In genomic region chr13:45219123-45219891, GRCh38 we compare ENCODE assay signal across 16 cellular contexts. TPM values are rescaled to one million over a fixed set of nuclear protein-coding genes. Genes with fewer than 3 reads are reported as not detected.
DNase-seq lines count a peak whose midpoint lies in the region; ATAC-seq, FAIRE-seq and TF ChIP-seq lines count a peak whose summit lies in the region.
"Had no signal": no experiment of that assay in that cellular context is flagged by ENCODE, and none has a peak within 500 bp of the region (broad histone marks: within the 10 kb centered on the region; RNA-seq: fewer than 3 reads in every experiment).

No MANE protein-coding gene starts in this region.

- 63 to 75% (median 71%) methylated on average over 5 of the region's 5 CpGs for WGBS in spleen, 5 donors

- TF ChIP-seq CTCF in MCF 10A (IDR thresholded peaks at IDR 0.05; ENCODE audit: unreplicated experiment) (no peak), breast epithelium (IDR thresholded peaks at IDR 0.05) (no peak), VCaP (conservative IDR thresholded peaks at IDR 0.05) (no peak), kidney (IDR thresholded peaks at IDR 0.05; ENCODE audit: borderline replicate concordance, extremely low read depth, insufficient read depth) (no peak), spleen (IDR thresholded peaks at IDR 0.05 in 8 of 11, conservative IDR thresholded peaks at IDR 0.05 in 3 of 11) (no peak)
- no peak for TF ChIP-seq CTCF in CD4-positive, alpha-beta T cell (IDR thresholded peaks at IDR 0.05)

- H3K36me3 ChIP-seq in breast epithelium (no peaks in the 10 kb centered on the region), kidney (ENCODE audit: control insufficient read depth in 1 of 2, insufficient read depth in 2 of 2, low read length in 2 of 2) (no peaks in the 10 kb centered on the region), spleen (peaks cover 0 to 11% (median 0%) of the 10 kb centered on the region in 6 donors)
- H3K36me3 ChIP-seq: neutrophil, uterus had no signal

- no peaks in the 10 kb centered on the region for H3K9me3 ChIP-seq in breast epithelium
- no peaks in the 10 kb centered on the region for H3K9me3 ChIP-seq in kidney (ENCODE audit: control insufficient read depth in 1 of 2, low read length in 2 of 2)
- H3K9me3 ChIP-seq in spleen, result no peaks in the 10 kb centered on the region
- H3K9me3 ChIP-seq in CD4-positive, alpha-beta T cell (ENCODE audit: control insufficient read depth, low read length), result no peaks in the 10 kb centered on the region
- H3K9me3 ChIP-seq: neutrophil, uterus had no signal

- BruUV-seq in MCF 10A (replicated peaks; lab: Mats Ljungman, UMichigan), result TSS peak; percentile 90

- H3K27ac ChIP-seq in breast epithelium (no peak overlapping the region), VCaP (peak overlapping the region; percentile 28; the same call in 1 of the 2 replicates), kidney (ENCODE audit: low read depth in 2 of 2, low read length in 2 of 2) (no peak overlapping the region), spleen (peak overlapping the region in 6 of 8 donors; percentile 2 to 68 (median 52))
- no peak overlapping the region for H3K27ac ChIP-seq in CD4-positive, alpha-beta T cell (ENCODE audit: low read depth, low read length)
- H3K27ac ChIP-seq: neutrophil, uterus had no signal

- H3K27ac Mint-ChIP-seq in MCF 10A (ENCODE audit: low read depth, unreplicated experiment), result peak overlapping the region; percentile 81
- H3K27ac Mint-ChIP-seq in CD4-positive, alpha-beta T cell, result no peak overlapping the region
- H3K27ac Mint-ChIP-seq: activated naive CD4-positive, alpha-beta T cell treated with anti-CD3 and anti-CD28 coated beads, Interleukin-2, amount 50 U/mL, for 72 hours had no signal

- peak; percentile 30 for FAIRE-seq in kidney (lab: Jason Lieb, UNC)

- peak overlapping the region; percentile 28 for H3K4me3 Mint-ChIP-seq in MCF 10A (ENCODE audit: unreplicated experiment)
- no peak overlapping the region for H3K4me3 Mint-ChIP-seq in CD4-positive, alpha-beta T cell
- H3K4me3 Mint-ChIP-seq: H9 had no signal

- H3K27me3 Mint-ChIP-seq in MCF 10A (ENCODE audit: insufficient read depth, unreplicated experiment), result no peaks in the 10 kb centered on the region
- no peaks in the 10 kb centered on the region for H3K27me3 Mint-ChIP-seq in CD4-positive, alpha-beta T cell

- H3K4me3 ChIP-seq in breast epithelium, result no peak overlapping the region
- peak overlapping the region in 1 of 2 donors; percentile 13 for H3K4me3 ChIP-seq in kidney (ENCODE audit: low read length in 2 of 2)
- H3K4me3 ChIP-seq in spleen, result peak overlapping the region in 3 of 8 donors; percentile 3 to 26 (median 21)
- H3K4me3 ChIP-seq: uterus had no signal

- H3K9ac ChIP-seq in kidney (ENCODE audit: low read length in 2 of 2), result no peak overlapping the region

- TF ChIP-seq POLR2A in breast epithelium (IDR thresholded peaks at IDR 0.05), result no peak
- no peak for TF ChIP-seq POLR2A in spleen (IDR thresholded peaks at IDR 0.05)

- intact Hi-C loops in MCF 10A (cut with micrococcal nuclease) (no loop called here), breast epithelium (cut with DNase I; ENCODE audit: low total_unique reads) (no loop called here), kidney (cut with DNase I) (no loop called here), spleen (cut with DNase I; ENCODE audit: low total_unique reads) (no loop called here)
- intact Hi-C loops in CD4-positive, alpha-beta T cell (cut with DNase I, micrococcal nuclease), result no loop called here

- no peak for ATAC-seq in CD4-positive, alpha-beta T cell (ENCODE audit: poor library complexity)
- ATAC-seq in HG02571 (IDR thresholded peaks at IDR 0.05; ENCODE audit: unreplicated experiment), result no peak
- ATAC-seq: activated naive CD4-positive, alpha-beta T cell treated with anti-CD3 and anti-CD28 coated beads, Interleukin-2, amount 50 U/mL, for 72 hours had no signal

- POLR2A ChIA-PET in MCF 10A (lab: Yijun Ruan, JAX), result interaction anchor here (0.6 to 5.1 kb wide), 17 partner anchors 8 to 494 kb away, joined by 3 to 109 read pairs (median 5); partner anchors contain the start of gene GTF2F2
- POLR2A ChIA-PET in CD4-positive, alpha-beta T cell (lab: Charles Lee), result interaction anchor here (0.6 to 0.7 kb wide), 2 partner anchors 56 to 103 kb away, joined by 3 to 4 read pairs; no protein-coding TSS in a partner anchor

- no peaks in the 10 kb centered on the region for H3K27me3 ChIP-seq in breast epithelium
- no peaks in the 10 kb centered on the region for H3K27me3 ChIP-seq in spleen (replicated peaks in 1 of 7)
- H3K27me3 ChIP-seq in CD4-positive, alpha-beta T cell (ENCODE audit: control insufficient read depth, insufficient read depth, low read length), result no peaks in the 10 kb centered on the region
- H3K27me3 ChIP-seq: neutrophil, uterus had no signal

- DNase-seq in MCF 10A (ENCODE audit: unreplicated experiment) (no peak), breast epithelium (ENCODE audit: low spot score in 2 of 2) (no peak), kidney (no peak), spleen (no peak), medulla oblongata (ENCODE audit: extremely low spot score) (no peak)
- DNase-seq in CD4-positive, alpha-beta T cell, result no peak
- DNase-seq: H9; NCI-H510A treated with DMSO at 0.1 percent for 48 hours; SHP77 treated with DMSO at 0.1 percent for 48 hours; stimulated activated CD4-positive, alpha-beta T cell treated with anti-CD3 and anti-CD28 coated beads, Interleukin-2, amount 100 ng/mL, for 24 hours; uterus had no signal

- H3K36me3 Mint-ChIP-seq in MCF 10A (ENCODE audit: insufficient read depth, unreplicated experiment), result peaks cover 14% of the 10 kb centered on the region
- peaks cover 18% of the 10 kb centered on the region for H3K36me3 Mint-ChIP-seq in CD4-positive, alpha-beta T cell (ENCODE audit: low read depth)

- H3K4me1 ChIP-seq in breast epithelium (peaks cover 0 to 5% of the 10 kb centered on the region in 2 donors), kidney (ENCODE audit: control insufficient read depth in 1 of 2, insufficient read depth in 1 of 2, low read depth in 1 of 2, low read length in 2 of 2) (no peaks in the 10 kb centered on the region), spleen (peaks cover 0 to 10% (median 0%) of the 10 kb centered on the region in 6 donors)
- H3K4me1 ChIP-seq: uterus had no signal

- no peaks in the 10 kb centered on the region for H3K9me3 Mint-ChIP-seq in MCF 10A (ENCODE audit: unreplicated experiment)
- no peaks in the 10 kb centered on the region for H3K9me3 Mint-ChIP-seq in CD4-positive, alpha-beta T cell
- H3K9me3 Mint-ChIP-seq: activated naive CD4-positive, alpha-beta T cell treated with anti-CD3 and anti-CD28 coated beads, Interleukin-2, amount 50 U/mL, for 72 hours; H9 had no signal

- CTCF ChIA-PET in MCF 10A (lab: Yijun Ruan, JAX), result interaction anchor here (0.6 to 2.1 kb wide), 4 partner anchors 11 to 54 kb away, joined by 3 to 8 read pairs (median 3); no protein-coding TSS in a partner anchor
- CTCF ChIA-PET in CD4-positive, alpha-beta T cell (lab: Charles Lee), result no interaction called here

- peaks cover 47% of the 10 kb centered on the region for H3K4me1 Mint-ChIP-seq in MCF 10A (ENCODE audit: insufficient read depth, unreplicated experiment)
- H3K4me1 Mint-ChIP-seq in CD4-positive, alpha-beta T cell (ENCODE audit: low read depth), result peaks cover 5% of the 10 kb centered on the region

RNA-seq across cellular contexts. Expression of gene KCTD4, which starts 18.5 kb away (rescaled TPM):
- total RNA-seq in MCF 10A (2022), result 0.54 and 0.79 TPM in 2 replicates
- total RNA-seq in breast epithelium, result under 1 TPM in 1 of 3 donors, not detected in 2; 0.33 TPM
- total RNA-seq in kidney, result 0.22 TPM
- polyA plus RNA-seq in kidney (ENCODE audit: insufficient read depth, low read depth, low replicate concordance), result 0.34 TPM
- total RNA-seq in spleen, result not detected
- polyA plus RNA-seq in spleen, result under 1 TPM in 1 of 3 donors, not detected in 2; 0.10 TPM
- total RNA-seq in CD4-positive, alpha-beta T cell, result not detected
- total RNA-seq: activated naive CD4-positive, alpha-beta T cell treated with anti-CD3 and anti-CD28 coated beads, Interleukin-2, amount 50 U/mL, for 72 hours; glomerular endothelial cell; H9; uterus had no signal

Comparison
In these comparisons a context has a peak if more than half of its experiments do, and no peak if none do; other contexts are left out.
1. H3K27ac ChIP-seq: peak in VCaP (single experiment) and spleen (6 of 8); none in breast epithelium (0 of 2), kidney (0 of 2) and CD4-positive, alpha-beta T cell (single experiment).